In the genomic region with DNA sequence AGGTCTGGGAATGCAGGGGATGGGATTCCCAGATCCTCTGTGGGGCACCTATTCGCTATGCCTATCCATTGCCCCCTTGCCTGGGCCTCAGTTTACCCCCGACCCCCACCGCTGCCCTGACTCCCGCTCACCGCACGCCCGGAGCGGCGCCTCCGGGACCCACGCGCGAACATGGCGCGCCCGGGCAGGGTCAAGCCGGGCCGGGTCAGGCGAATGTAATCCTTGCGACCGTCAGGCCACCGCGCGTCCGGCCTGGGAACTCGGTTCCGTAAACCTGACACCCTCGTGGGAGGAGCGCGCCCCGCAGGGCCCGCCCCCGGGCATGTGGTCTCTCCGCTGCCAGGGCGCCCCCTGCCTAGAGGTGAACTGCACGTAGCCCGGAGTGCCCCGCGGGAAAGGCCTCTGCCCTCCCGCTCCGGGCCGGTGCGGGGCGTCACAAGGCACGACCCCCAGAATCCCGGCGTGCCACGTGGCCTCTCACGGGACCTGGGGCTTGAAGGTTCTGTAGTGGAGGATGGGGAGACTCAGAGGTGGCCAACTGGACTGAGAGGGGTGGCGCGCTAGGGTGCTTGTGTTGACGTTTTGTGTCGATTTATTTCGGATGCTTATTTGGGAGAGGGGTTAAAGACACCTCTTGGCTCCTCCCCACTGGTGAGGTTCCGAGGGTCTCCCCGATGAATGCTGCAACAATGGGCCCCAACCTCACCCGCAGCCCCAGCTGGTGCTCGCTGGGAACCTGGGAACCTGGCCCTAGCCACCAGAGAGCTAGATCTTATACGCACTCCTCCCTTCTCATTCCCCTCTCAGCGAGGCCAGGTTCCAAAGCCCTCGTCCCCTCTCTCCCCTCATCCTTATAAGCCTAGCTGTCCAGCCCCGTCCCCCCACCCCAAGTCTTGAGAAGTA, we compare ENCODE assay signal across 7 cellular contexts. TPM values are rescaled to one million over a fixed set of nuclear protein-coding genes. Genes with fewer than 3 reads are reported as not detected.
DNase-seq lines count a peak whose midpoint lies in the region; ATAC-seq, FAIRE-seq and TF ChIP-seq lines count a peak whose summit lies in the region.

A gene with protein sequence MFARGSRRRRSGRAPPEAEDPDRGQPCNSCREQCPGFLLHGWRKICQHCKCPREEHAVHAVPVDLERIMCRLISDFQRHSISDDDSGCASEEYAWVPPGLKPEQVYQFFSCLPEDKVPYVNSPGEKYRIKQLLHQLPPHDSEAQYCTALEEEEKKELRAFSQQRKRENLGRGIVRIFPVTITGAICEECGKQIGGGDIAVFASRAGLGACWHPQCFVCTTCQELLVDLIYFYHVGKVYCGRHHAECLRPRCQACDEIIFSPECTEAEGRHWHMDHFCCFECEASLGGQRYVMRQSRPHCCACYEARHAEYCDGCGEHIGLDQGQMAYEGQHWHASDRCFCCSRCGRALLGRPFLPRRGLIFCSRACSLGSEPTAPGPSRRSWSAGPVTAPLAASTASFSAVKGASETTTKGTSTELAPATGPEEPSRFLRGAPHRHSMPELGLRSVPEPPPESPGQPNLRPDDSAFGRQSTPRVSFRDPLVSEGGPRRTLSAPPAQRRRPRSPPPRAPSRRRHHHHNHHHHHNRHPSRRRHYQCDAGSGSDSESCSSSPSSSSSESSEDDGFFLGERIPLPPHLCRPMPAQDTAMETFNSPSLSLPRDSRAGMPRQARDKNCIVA (minus strand): TSS at position 249 of the 903 bp plus-strand sequence. CDS start 76 bp downstream, at position 173.

- no peak within 1 kb of the TSS for H3K9ac ChIP-seq in HUES48 (ENCODE audit: low read depth, low read length)

- 6 to 36% methylated on average over 61 to 62 of the region's 62 CpGs for WGBS in pancreas, 2 donors

- H3K36me3 ChIP-seq in HUES48 (ENCODE audit: control insufficient read depth, insufficient read depth, low read length) (peaks cover 3% of the 10 kb centered on the region), pancreas (no peaks in the 10 kb centered on the region)

- H3K4me1 ChIP-seq in HUES48 (ENCODE audit: control insufficient read depth, insufficient read depth, low read length) (no peaks in the 10 kb centered on the region), pancreas (peaks cover 0 to 9% (median 0%) of the 10 kb centered on the region in 3 donors)

- no peaks in the 10 kb centered on the region for H3K27me3 ChIP-seq in HUES48 (ENCODE audit: control insufficient read depth, insufficient read depth, low read length)
- no peaks in the 10 kb centered on the region for H3K27me3 ChIP-seq in pancreas

- peaks cover 31% of the 10 kb centered on the region for H3K9me3 ChIP-seq in HUES48 (ENCODE audit: control insufficient read depth, insufficient read depth, low read length)
- H3K9me3 ChIP-seq in pancreas = no peaks in the 10 kb centered on the region

- FAIRE-seq in RCC 7860 (lab: Jason Lieb, UNC) (no peak), pancreas (lab: Jason Lieb, UNC) (no peak)

- TF ChIP-seq CTCF in GM13977 (IDR thresholded peaks at IDR 0.05; ENCODE audit: extremely low read depth, insufficient read depth, missing control alignments) (peak; percentile 58), pancreas (IDR thresholded peaks at IDR 0.05) (peak in 1 of 4 donors; percentile 13)

- ATAC-seq in pancreas = peak; percentile 48 to 63 (median 62)
- ATAC-seq in GM19455 (IDR thresholded peaks at IDR 0.05; ENCODE audit: unreplicated experiment) = no peak

- intact Hi-C loops in pancreas (cut with DNase I) = no loop called here

- H3K27ac ChIP-seq in HUES48 (ENCODE audit: low read depth, low read length) (peak within 1 kb of the TSS; percentile 42), pancreas (peak within 1 kb of the TSS; percentile 24 to 74 (median 61))

- in situ Hi-C loops in GM13977 (cut with MboI; ENCODE audit: low pct_unique_long_range_greater_than_20kb, low sequenced_read_pairs, unreplicated experiment) = no loop called here

- H3K4me3 ChIP-seq in HUES48 (ENCODE audit: low read depth, low read length) (peak within 1 kb of the TSS; percentile 65), pancreas (peak within 1 kb of the TSS; percentile 10 to 44 (median 32))

- DNase-seq in GM13977 (ENCODE audit: low spot score) (peak; percentile 84), RCC 7860 (ENCODE audit: low spot score) (peak; percentile 56), glomerular endothelial cell (ENCODE audit: extremely low read depth, low read depth, low spot score) (no peak), pancreas (peak; percentile 82 to 94 (median 86))
- DNase-seq in activated gamma-delta T cell treated with anti-CD3 and anti-CD28 coated beads, Interleukin-2, amount 50 U/mL, for 16 hours (ENCODE audit: low read depth) = peak; percentile 54

RNA-seq across cellular contexts. Expression of the gene that starts here (rescaled TPM):
- 8.1 and 15.6 TPM in 2 replicates for total RNA-seq in glomerular endothelial cell
- total RNA-seq in pancreas = 1 to 10 TPM; 4.2 to 7.0 (median 5.6) TPM
- 1 to 10 TPM; 4.3 to 6.7 TPM for polyA plus RNA-seq in pancreas
